1 cellular context compared by ENCODE assay signal in genomic region chr14:94058128-94058673, GRCh38.
TF ChIP-seq lines count a peak whose summit lies in the region.

No MANE protein-coding gene starts in this region.

TF ChIP-seq in liver, 16 proteins besides CTCF, POLR2A, EP300 and RAD21 (continued from another document):
- TF ChIP-seq HNF4A (conservative IDR thresholded peaks at IDR 0.05): no peak
- TF ChIP-seq RXRA (IDR thresholded peaks at IDR 0.05): no peak
- no peak for TF ChIP-seq GABPA (IDR thresholded peaks at IDR 0.05 in 1 of 2, conservative IDR thresholded peaks at IDR 0.05 in 1 of 2)
TF ChIP-seq in liver: peak in this region for 0.
